In genomic region chr5:368162-369084, GRCh38 we compare ENCODE assay signal across 10 cellular contexts. TPM values are rescaled to one million over a fixed set of nuclear protein-coding genes. Genes with fewer than 3 reads are reported as not detected.
A peak's percentile ranks its signal among the peaks of the same experiment; 100 is the strongest.
DNase-seq lines count a peak whose midpoint lies in the region; ATAC-seq and TF ChIP-seq lines count a peak whose summit lies in the region.
"Had no signal": no experiment of that assay in that cellular context is flagged by ENCODE, and none has a peak within 500 bp of the region (broad histone marks: within the 10 kb centered on the region; RNA-seq: fewer than 3 reads in every experiment).

No MANE protein-coding gene starts in this region.

- H3K9me3 ChIP-seq in OCI-LY3 (ENCODE audit: insufficient read depth, low read length) (no peaks in the 10 kb centered on the region), upper lobe of right lung (no peaks in the 10 kb centered on the region)

- peak; percentile 15 for DNase-seq in SKM-1 treated with dmso at 0.1 percent for 144 hours (lab: John Stamatoyannopoulos, UW; ENCODE audit: unreplicated experiment)
- no peak for DNase-seq in SKM-1 (lab: John Stamatoyannopoulos, UW; ENCODE audit: unreplicated experiment)
- peak; percentile 72 for DNase-seq in fibroblast of pulmonary artery (ENCODE audit: low read depth)
- peak; percentile 67 for DNase-seq in upper lobe of right lung
- no peak for DNase-seq in cerebellar nuclear complex (lab: John Stamatoyannopoulos, UW)
- no peak for DNase-seq in Ammon's horn (ENCODE audit: low spot score)

- H4K20me1 ChIP-seq in OCI-LY3 (ENCODE audit: insufficient read depth, low read length), result no peaks in the 10 kb centered on the region

- H3K27me3 ChIP-seq in OCI-LY3 (ENCODE audit: low read depth, low read length), result no peaks in the 10 kb centered on the region
- no peaks in the 10 kb centered on the region for H3K27me3 ChIP-seq in upper lobe of right lung

- no peak for TF ChIP-seq CTCF in OCI-LY3 (IDR thresholded peaks at IDR 0.05; ENCODE audit: low read depth, low read length)
- TF ChIP-seq CTCF in fibroblast of pulmonary artery (IDR thresholded peaks at IDR 0.05; ENCODE audit: low read length, missing control alignments), result no peak
- no peak for TF ChIP-seq CTCF in upper lobe of right lung (IDR thresholded peaks at IDR 0.05)

- H3K4me3 ChIP-seq in OCI-LY3 (ENCODE audit: low read length) (peak overlapping the region; percentile 30; the same call in 1 of the 2 replicates), fibroblast of pulmonary artery (replicated peaks; ENCODE audit: low read depth, low read length) (no peak overlapping the region), upper lobe of right lung (no peak overlapping the region)

- H3K79me2 ChIP-seq in OCI-LY3 (ENCODE audit: low read length), result no peaks in the 10 kb centered on the region

- intact Hi-C loops in upper lobe of right lung (cut with DNase I), result no loop called here

- H3K36me3 ChIP-seq in OCI-LY3 (replicated peaks; ENCODE audit: low read depth, low read length) (no peaks in the 10 kb centered on the region), upper lobe of right lung (no peaks in the 10 kb centered on the region)

- peaks cover 20% of the 10 kb centered on the region for H3K4me1 ChIP-seq in OCI-LY3 (ENCODE audit: low read length)
- H3K4me1 ChIP-seq in upper lobe of right lung, result peaks cover 37% of the 10 kb centered on the region

- H3K27ac ChIP-seq in OCI-LY3 (ENCODE audit: low read length) (no peak overlapping the region), upper lobe of right lung (no peak overlapping the region)
- H3K27ac ChIP-seq: 22Rv1 had no signal

- no peak overlapping the region for H3K9ac ChIP-seq in OCI-LY3 (ENCODE audit: low read length)

- peak; percentile 49 for ATAC-seq in HG02642 (IDR thresholded peaks at IDR 0.05; ENCODE audit: poor library complexity, unreplicated experiment)
- ATAC-seq in upper lobe of right lung, result peak; percentile 57
- ATAC-seq: left colon had no signal

- peak overlapping the region; percentile 65 for H3K4me2 ChIP-seq in OCI-LY3 (ENCODE audit: low read length)

- no peak overlapping the region for H2AFZ ChIP-seq in OCI-LY3 (ENCODE audit: low read depth, low read length)

RNA-seq across cellular contexts. Expression of gene AHRR, which starts 46.9 kb away (rescaled TPM):
- 11.3 TPM for total RNA-seq in upper lobe of right lung

Comparison
In these comparisons a context has a peak if more than half of its experiments do, and no peak if none do; other contexts are left out.
1. DNase-seq: peak in SKM-1 treated with dmso at 0.1 percent for 144 hours (single experiment), fibroblast of pulmonary artery (single experiment) and upper lobe of right lung (single experiment); none in SKM-1 (single experiment), cerebellar nuclear complex (0 of 2) and Ammon's horn (single experiment).